In the genomic region with DNA sequence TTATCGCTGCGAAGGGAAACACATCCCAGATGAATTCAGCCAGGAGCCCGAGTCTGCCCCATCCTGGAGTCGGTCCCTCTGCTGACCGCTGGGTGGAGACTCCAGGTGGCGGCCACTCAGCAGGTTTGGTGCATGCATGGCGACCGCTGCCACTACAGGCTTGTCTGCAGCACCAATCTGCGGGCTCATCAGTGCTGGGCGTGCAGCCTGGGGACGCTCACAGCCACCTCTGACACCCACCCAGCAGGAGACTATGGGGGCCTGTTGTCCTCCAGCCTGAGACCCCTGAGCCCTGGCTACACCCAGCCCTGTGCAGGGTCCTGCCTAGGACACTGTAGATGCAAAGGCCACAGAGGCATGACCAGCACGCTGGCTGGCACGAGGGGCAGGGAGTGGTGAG, we compare ENCODE assay signal across 15 cellular contexts. TPM values are rescaled to one million over a fixed set of nuclear protein-coding genes. Genes with fewer than 3 reads are reported as not detected.
A peak's percentile ranks its signal among the peaks of the same experiment; 100 is the strongest.
DNase-seq lines count a peak whose midpoint lies in the region; ATAC-seq, FAIRE-seq and TF ChIP-seq lines count a peak whose summit lies in the region.
"Had no signal": no experiment of that assay in that cellular context is flagged by ENCODE, and none has a peak within 500 bp of the region (broad histone marks: within the 10 kb centered on the region; RNA-seq: fewer than 3 reads in every experiment).

No MANE protein-coding gene starts in this region.

- 96% methylated on average over 4 of the region's 13 CpGs for WGBS in mammary epithelial cell (ENCODE audit: low coverage, missing lambda C conversion rate)
- 85 to 87% methylated on average over 4 to 8 of the region's 13 CpGs for WGBS in thyroid gland, 2 donors

- H3K36me3 ChIP-seq in mammary epithelial cell (ENCODE audit: insufficient read depth, low read length): no peaks in the 10 kb centered on the region
- H3K36me3 ChIP-seq in left ventricle myocardium inferior: no peaks in the 10 kb centered on the region
- no peaks in the 10 kb centered on the region for H3K36me3 ChIP-seq in thyroid gland

- no peaks in the 10 kb centered on the region for H4K20me1 ChIP-seq in mammary epithelial cell (ENCODE audit: insufficient read depth, low read length)

- TF ChIP-seq POLR2A in thyroid gland (IDR thresholded peaks at IDR 0.05): no peak

- ATAC-seq in HG03108 (IDR thresholded peaks at IDR 0.05; ENCODE audit: unreplicated experiment): no peak
- no peak for ATAC-seq in omental fat pad (ENCODE audit: low FRiP score)

- no TSS peak for BruUV-seq in mammary epithelial cell (replicated peaks; lab: Mats Ljungman, UMichigan)

- intact Hi-C loops in mammary epithelial cell (cut with micrococcal nuclease): loop anchor here (1.0 kb wide), 2 partner anchors 101 to 275 kb away; no protein-coding TSS in a partner anchor
- intact Hi-C loops in left ventricle myocardium inferior (cut with micrococcal nuclease): no loop called here
- intact Hi-C loops in thyroid gland (cut with DNase I): loop anchor here (5.0 kb wide), 1 partner anchor 66 kb away; no protein-coding TSS in a partner anchor

- no peak overlapping the region for H3K9ac ChIP-seq in mammary epithelial cell (ENCODE audit: insufficient read depth, low read length)

- H3K4me1 ChIP-seq in mammary epithelial cell (ENCODE audit: insufficient read depth, low read length): no peaks in the 10 kb centered on the region
- H3K4me1 ChIP-seq in left ventricle myocardium inferior: peaks cover 24% of the 10 kb centered on the region
- H3K4me1 ChIP-seq in thyroid gland: no peaks in the 10 kb centered on the region

- CTCF ChIA-PET in mammary epithelial cell (lab: Charles Lee; ENCODE audit: low non-redundant PET): no interaction called here

- H3K9me3 ChIP-seq in mammary epithelial cell (replicated peaks; ENCODE audit: insufficient read depth, low read length) (no peaks in the 10 kb centered on the region), left ventricle myocardium inferior (replicated peaks) (no peaks in the 10 kb centered on the region), thyroid gland (no peaks in the 10 kb centered on the region)

- TF ChIP-seq CTCF in mammary epithelial cell (conservative IDR thresholded peaks at IDR 0.05 in 1 of 2, IDR thresholded peaks at IDR 0.05 in 1 of 2; ENCODE audit: extremely low read depth in 1 of 2, insufficient read depth in 1 of 2, low read depth in 1 of 2, low read length in 2 of 2): no peak
- TF ChIP-seq CTCF in left ventricle myocardium inferior (IDR thresholded peaks at IDR 0.05; ENCODE audit: borderline replicate concordance): peak; percentile 63
- TF ChIP-seq CTCF in thyroid gland (IDR thresholded peaks at IDR 0.05): no peak
- no peak for TF ChIP-seq CTCF in omental fat pad (IDR thresholded peaks at IDR 0.05)

- dilution Hi-C loops in mammary epithelial cell (cut with HindIII; ENCODE audit: low sequenced_read_pairs): no loop called here

- H3K4me2 ChIP-seq in mammary epithelial cell (ENCODE audit: insufficient read depth, low read depth, low read length): no peak overlapping the region

- no peak for FAIRE-seq in RCC 7860 (lab: Jason Lieb, UNC)

- peak; percentile 81 to 91 for DNase-seq in T47D (ENCODE audit: low read depth in 1 of 2, low spot score in 1 of 2)
- no peak for DNase-seq in mammary epithelial cell
- peak; percentile 14 for DNase-seq in RCC 7860 (ENCODE audit: low spot score)
- DNase-seq in left ventricle myocardium inferior: peak; percentile 40
- DNase-seq in thyroid gland: peak; percentile 12 to 14
- no peak for DNase-seq in hippocampal formation (lab: John Stamatoyannopoulos, UW)
- no peak for DNase-seq in omental fat pad (ENCODE audit: low spot score)
- DNase-seq: effector CD8-positive, alpha-beta T cell; GF-D8; glutamatergic neuron; KG1; NCI-H69 had no signal

- in situ Hi-C loops in T47D (cut with HindIII; ENCODE audit: low pct_unique_long_range_greater_than_20kb, low sequenced_read_pairs) (no loop called here), mammary epithelial cell (cut with MboI; ENCODE audit: low sequenced_read_pairs in 2 of 2) (no loop called here)

- no peak overlapping the region for H3K4me3 ChIP-seq in mammary epithelial cell (replicated peaks in 1 of 3; ENCODE audit: insufficient read depth in 1 of 3, low read depth in 2 of 3, low read length in 3 of 3)
- no peak overlapping the region for H3K4me3 ChIP-seq in left ventricle myocardium inferior
- no peak overlapping the region for H3K4me3 ChIP-seq in thyroid gland (replicated peaks in 1 of 3)

- H3K27ac ChIP-seq in mammary epithelial cell (ENCODE audit: insufficient read depth, low read depth, low read length) (no peak overlapping the region), left ventricle myocardium inferior (replicated peaks) (no peak overlapping the region), thyroid gland (no peak overlapping the region)

- H3K27me3 ChIP-seq in mammary epithelial cell (ENCODE audit: insufficient read depth, low read length) (peaks cover 6% of the 10 kb centered on the region), left ventricle myocardium inferior (ENCODE audit: low read depth) (peaks cover 75% of the 10 kb centered on the region), thyroid gland (no peaks in the 10 kb centered on the region)

- no peak overlapping the region for H2AFZ ChIP-seq in mammary epithelial cell (ENCODE audit: low read depth, low read length)

- no peaks in the 10 kb centered on the region for H3K79me2 ChIP-seq in mammary epithelial cell (ENCODE audit: insufficient read depth, low read length)

RNA-seq across cellular contexts. Expression of a gene that starts 40.5 kb away (rescaled TPM):
- not detected for total RNA-seq in mammary epithelial cell
- not detected for polyA plus RNA-seq in mammary epithelial cell
- polyA minus RNA-seq in mammary epithelial cell: not detected
- total RNA-seq in left ventricle myocardium inferior: 0.69 TPM
- under 1 TPM in 3 of 4 donors, not detected in 1; 0.33 to 0.67 (median 0.54) TPM for total RNA-seq in thyroid gland
- total RNA-seq in omental fat pad: 1 to 10 TPM; 1.3 to 3.7 (median 1.7) TPM
- total RNA-seq: mononuclear cell; T-helper 2 cell treated with Interferon-gamma antibody and Interleukin-4, amounts not matched to agents 100 ng/mL and 5 ng/mL, for 36 hours had no signal

Comparison
In these comparisons a context has a peak if more than half of its experiments do, and no peak if none do; other contexts are left out.
1. DNase-seq: peak in T47D (2 of 2), RCC 7860 (single experiment), left ventricle myocardium inferior (single experiment) and thyroid gland (2 of 2); none in mammary epithelial cell (single experiment), hippocampal formation (0 of 2) and omental fat pad (single experiment).